ENCODE assay signal across 18 cellular contexts in the genomic region with DNA sequence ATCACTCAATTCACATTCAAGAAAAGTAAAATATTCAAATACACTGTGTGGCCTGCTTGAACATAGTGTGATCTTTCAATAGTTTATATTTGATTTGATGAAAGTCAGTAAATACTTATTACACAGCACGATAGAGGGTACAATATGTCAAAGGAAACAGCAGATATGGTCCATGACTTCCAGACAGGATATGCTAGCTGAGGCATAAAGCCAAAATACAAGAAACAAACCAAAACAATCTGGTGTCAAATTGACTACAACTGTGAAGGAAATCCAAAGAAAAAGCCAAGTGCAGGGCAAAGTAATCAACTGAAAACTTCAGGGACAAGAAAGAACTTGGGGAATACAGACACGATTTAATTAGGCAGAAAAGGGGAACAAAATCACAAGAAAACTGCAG. TPM values are rescaled to one million over a fixed set of nuclear protein-coding genes. Genes with fewer than 3 reads are reported as not detected.
A peak's percentile ranks its signal among the peaks of the same experiment; 100 is the strongest.
DNase-seq lines count a peak whose midpoint lies in the region; ATAC-seq and TF ChIP-seq lines count a peak whose summit lies in the region.
"Had no signal": no experiment of that assay in that cellular context is flagged by ENCODE, and none has a peak within 500 bp of the region (broad histone marks: within the 10 kb centered on the region; RNA-seq: fewer than 3 reads in every experiment).

No MANE protein-coding gene starts in this region.

- H3K9me3 ChIP-seq in CD8-positive, alpha-beta memory T cell (ENCODE audit: low read length), result no peaks in the 10 kb centered on the region
- H3K9me3 ChIP-seq in naive thymus-derived CD4-positive, alpha-beta T cell (ENCODE audit: control insufficient read depth in 2 of 3, low read length in 3 of 3), result no peaks in the 10 kb centered on the region
- H3K9me3 ChIP-seq: A549 had no signal

- no peak for TF ChIP-seq CTCF in glutamatergic neuron (IDR thresholded peaks at IDR 0.05; ENCODE audit: partially characterized antibody, unreplicated experiment)

- peaks cover 15% of the 10 kb centered on the region for H3K4me1 Mint-ChIP-seq in activated T-cell treated with anti-CD3 and anti-CD28 coated beads, Interleukin-2, amount 50 U/mL, for 24 hours (ENCODE audit: low read depth)
- peaks cover 14 to 22% (median 17%) of the 10 kb centered on the region in 3 donors for H3K4me1 Mint-ChIP-seq in CD8-positive, alpha-beta memory T cell
- peaks cover 0 to 23% (median 10%) of the 10 kb centered on the region in 7 donors for H3K4me1 Mint-ChIP-seq in naive thymus-derived CD4-positive, alpha-beta T cell
- no peaks in the 10 kb centered on the region for H3K4me1 Mint-ChIP-seq in glutamatergic neuron (ENCODE audit: low read depth, unreplicated experiment)

- CTCF ChIA-PET in CD8-positive, alpha-beta memory T cell (lab: Charles Lee), result no interaction called here
- CTCF ChIA-PET in naive thymus-derived CD4-positive, alpha-beta T cell (lab: Charles Lee), result no interaction called here

- no peaks in the 10 kb centered on the region for H3K4me1 ChIP-seq in CD8-positive, alpha-beta memory T cell (ENCODE audit: insufficient read depth, low read length)
- no peaks in the 10 kb centered on the region for H3K4me1 ChIP-seq in naive thymus-derived CD4-positive, alpha-beta T cell (ENCODE audit: control insufficient read depth in 2 of 2, insufficient read depth in 2 of 2, low read length in 2 of 2)
- H3K4me1 ChIP-seq: A549 had no signal

- no peak overlapping the region for H3K4me3 ChIP-seq in CD8-positive, alpha-beta memory T cell (ENCODE audit: low read length)
- no peak overlapping the region for H3K4me3 ChIP-seq in naive thymus-derived CD4-positive, alpha-beta T cell (ENCODE audit: low read length)
- H3K4me3 ChIP-seq: A549 had no signal

- peaks cover 3% of the 10 kb centered on the region for H3K9me3 Mint-ChIP-seq in activated T-cell treated with anti-CD3 and anti-CD28 coated beads, Interleukin-2, amount 50 U/mL, for 24 hours
- H3K9me3 Mint-ChIP-seq in CD8-positive, alpha-beta memory T cell, result no peaks in the 10 kb centered on the region
- peaks cover 0 to 4% (median 0%) of the 10 kb centered on the region in 11 donors for H3K9me3 Mint-ChIP-seq in naive thymus-derived CD4-positive, alpha-beta T cell
- H3K9me3 Mint-ChIP-seq in glutamatergic neuron (ENCODE audit: unreplicated experiment), result no peaks in the 10 kb centered on the region

- POLR2A ChIA-PET in CD8-positive, alpha-beta memory T cell (lab: Charles Lee), result interaction anchor here (0.6 kb wide), 1 partner anchor 213 kb away, joined by 3 read pairs; no protein-coding TSS in a partner anchor
- POLR2A ChIA-PET in naive thymus-derived CD4-positive, alpha-beta T cell (lab: Charles Lee), result no interaction called here

- no peaks in the 10 kb centered on the region for H3K27me3 ChIP-seq in CD8-positive, alpha-beta memory T cell (ENCODE audit: insufficient read depth, low read length, poor library complexity, severe bottlenecking)
- no peaks in the 10 kb centered on the region for H3K27me3 ChIP-seq in naive thymus-derived CD4-positive, alpha-beta T cell (ENCODE audit: control insufficient read depth in 2 of 2, insufficient read depth in 2 of 2, low read length in 2 of 2)

- peak overlapping the region; percentile 45 for H3K27ac Mint-ChIP-seq in activated T-cell treated with anti-CD3 and anti-CD28 coated beads, Interleukin-2, amount 50 U/mL, for 24 hours
- peak overlapping the region in 5 of 8 donors; percentile 14 to 34 (median 27) for H3K27ac Mint-ChIP-seq in CD8-positive, alpha-beta memory T cell
- peak overlapping the region in 5 of 9 donors; percentile 3 to 64 (median 37) for H3K27ac Mint-ChIP-seq in naive thymus-derived CD4-positive, alpha-beta T cell
- H3K27ac Mint-ChIP-seq in glutamatergic neuron (ENCODE audit: unreplicated experiment), result no peak overlapping the region

- no peak for ATAC-seq in naive thymus-derived CD4-positive, alpha-beta T cell
- ATAC-seq: A549 had no signal

- DNase-seq in activated T-cell treated with anti-CD3 and anti-CD28 coated beads, Interleukin-2, amount 50 U/mL, for 24 hours, result no peak
- DNase-seq in activated T-cell treated with anti-CD3 and anti-CD28 coated beads, Interleukin-2, amount 50 U/mL, for 1 hour, result no peak
- DNase-seq in CD8-positive, alpha-beta memory T cell, result no peak
- peak; percentile 49 for DNase-seq in dermis blood vessel endothelial cell
- no peak for DNase-seq in naive thymus-derived CD4-positive, alpha-beta T cell
- DNase-seq in DMS153 treated with DMSO at 0.1 percent for 48 hours (lab: John Stamatoyannopoulos, UW; ENCODE audit: unreplicated experiment), result no peak
- no peak for DNase-seq in SIG-M5 (lab: John Stamatoyannopoulos, UW)
- no peak for DNase-seq in glutamatergic neuron
- DNase-seq: EL; H9; Karpas-422; NCI-H1105 treated with DMSO at 0.1 percent for 48 hours; NCI-H187; NCI-H69; NK-92 treated with Interleukin-12 subunit alpha and Interleukin-12 subunit beta, amount 100 ng/mL, for 24 hours; OCI-M1; RPMI8226 had no signal

- intact Hi-C loops in naive thymus-derived CD4-positive, alpha-beta T cell (cut with micrococcal nuclease), result no loop called here

- H3K4me3 Mint-ChIP-seq in activated T-cell treated with anti-CD3 and anti-CD28 coated beads, Interleukin-2, amount 50 U/mL, for 24 hours, result no peak overlapping the region
- no peak overlapping the region for H3K4me3 Mint-ChIP-seq in CD8-positive, alpha-beta memory T cell
- H3K4me3 Mint-ChIP-seq in naive thymus-derived CD4-positive, alpha-beta T cell, result no peak overlapping the region
- no peak overlapping the region for H3K4me3 Mint-ChIP-seq in glutamatergic neuron (ENCODE audit: unreplicated experiment)
- H3K4me3 Mint-ChIP-seq: H9 had no signal

- no peak overlapping the region for H3K27ac ChIP-seq in CD8-positive, alpha-beta memory T cell (ENCODE audit: low read depth, low read length)
- H3K27ac ChIP-seq in naive thymus-derived CD4-positive, alpha-beta T cell (ENCODE audit: low read depth, low read length), result no peak overlapping the region
- H3K27ac ChIP-seq: A549 had no signal

- no peaks in the 10 kb centered on the region for H3K27me3 Mint-ChIP-seq in activated T-cell treated with anti-CD3 and anti-CD28 coated beads, Interleukin-2, amount 50 U/mL, for 24 hours
- no peaks in the 10 kb centered on the region for H3K27me3 Mint-ChIP-seq in CD8-positive, alpha-beta memory T cell
- no peaks in the 10 kb centered on the region for H3K27me3 Mint-ChIP-seq in naive thymus-derived CD4-positive, alpha-beta T cell
- H3K27me3 Mint-ChIP-seq in glutamatergic neuron (ENCODE audit: unreplicated experiment), result no peaks in the 10 kb centered on the region

- peaks cover 62% of the 10 kb centered on the region for H3K36me3 Mint-ChIP-seq in activated T-cell treated with anti-CD3 and anti-CD28 coated beads, Interleukin-2, amount 50 U/mL, for 24 hours (ENCODE audit: low read depth)
- H3K36me3 Mint-ChIP-seq in CD8-positive, alpha-beta memory T cell, result peaks cover 5 to 67% (median 30%) of the 10 kb centered on the region in 3 donors
- H3K36me3 Mint-ChIP-seq in naive thymus-derived CD4-positive, alpha-beta T cell, result peaks cover 5 to 54% (median 23%) of the 10 kb centered on the region in 5 donors
- peaks cover 10% of the 10 kb centered on the region for H3K36me3 Mint-ChIP-seq in glutamatergic neuron (ENCODE audit: unreplicated experiment)

- H3K36me3 ChIP-seq in CD8-positive, alpha-beta memory T cell (ENCODE audit: insufficient read depth, low read length), result peaks cover 17% of the 10 kb centered on the region
- H3K36me3 ChIP-seq in naive thymus-derived CD4-positive, alpha-beta T cell (ENCODE audit: control insufficient read depth in 2 of 3, insufficient read depth in 3 of 3, low read length in 3 of 3), result peaks cover 0 to 32% (median 3%) of the 10 kb centered on the region in 3 experiments

RNA-seq across cellular contexts. Expression of gene RRAGC, which starts 19.3 kb away (rescaled TPM):
- total RNA-seq in CD8-positive, alpha-beta memory T cell, result 10 to 100 TPM; 20.6 to 21.9 TPM
- 10.3 TPM for polyA plus RNA-seq in CD8-positive, alpha-beta memory T cell
- total RNA-seq in dermis blood vessel endothelial cell, result 19.7 and 32.7 TPM in 2 replicates
- total RNA-seq in naive thymus-derived CD4-positive, alpha-beta T cell, result 10 to 100 TPM; 14.5 to 24.4 (median 16.8) TPM
- polyA plus RNA-seq in naive thymus-derived CD4-positive, alpha-beta T cell, result 1 to 10 TPM; 6.6 to 6.9 TPM
- total RNA-seq in glutamatergic neuron (ENCODE audit: unreplicated experiment), result 20.6 TPM

RNA-seq across cellular contexts. Expression of gene MYCBP, which starts 32.9 kb away (rescaled TPM):
- total RNA-seq in CD8-positive, alpha-beta memory T cell, result 10 to 100 TPM; 63.4 to 74.3 TPM
- 63.9 TPM for polyA plus RNA-seq in CD8-positive, alpha-beta memory T cell
- 11.4 and 14.7 TPM in 2 replicates for total RNA-seq in dermis blood vessel endothelial cell
- total RNA-seq in naive thymus-derived CD4-positive, alpha-beta T cell, result 10 to 100 TPM in 4 of 5 experiments, 1 to 10 TPM in 1; 6.1 to 38.2 (median 11.7) TPM
- 10 to 100 TPM; 39.8 to 62.2 TPM for polyA plus RNA-seq in naive thymus-derived CD4-positive, alpha-beta T cell
- 6.6 TPM for total RNA-seq in glutamatergic neuron (ENCODE audit: unreplicated experiment)

RNA-seq across cellular contexts. Expression of gene GJA9, which starts 41.1 kb away (rescaled TPM):
- total RNA-seq in CD8-positive, alpha-beta memory T cell, result not detected
- polyA plus RNA-seq in CD8-positive, alpha-beta memory T cell, result not detected
- total RNA-seq in dermis blood vessel endothelial cell, result not detected in 2 replicates
- total RNA-seq in naive thymus-derived CD4-positive, alpha-beta T cell, result not detected
- not detected for polyA plus RNA-seq in naive thymus-derived CD4-positive, alpha-beta T cell
- not detected for total RNA-seq in glutamatergic neuron (ENCODE audit: unreplicated experiment)
- total RNA-seq: H9 had no signal
- polyA plus RNA-seq: A549 had no signal
